Comparison of ENCODE assay signal across 40 cellular contexts in genomic region chr5:161580621-161581020, GRCh38. TPM values are rescaled to one million over a fixed set of nuclear protein-coding genes. Genes with fewer than 3 reads are reported as not detected.
"Had no signal": no experiment of that assay in that cellular context is flagged by ENCODE, and none has a peak within 500 bp of the region (broad histone marks: within the 10 kb centered on the region; RNA-seq: fewer than 3 reads in every experiment).

No MANE protein-coding gene starts in this region.

- H3K9me3 ChIP-seq: adrenal gland, ascending aorta had no signal

- H3K27me3 Mint-ChIP-seq: activated CD4-positive, alpha-beta memory T cell treated with anti-CD3 and anti-CD28 coated beads, Interleukin-2, amount 10 ng/mL, durations not matched to agents 7 days and 5 days; activated CD4-positive, alpha-beta T cell treated with anti-CD3 and anti-CD28 coated beads for 36 hours; activated CD4-positive, alpha-beta T cell treated with anti-CD3 and anti-CD28 coated beads, Interleukin-2, amount 10 ng/mL, durations not matched to agents 7 days and 5 days; activated naive CD8-positive, alpha-beta T cell treated with anti-CD3 and anti-CD28 coated beads for 36 hours; activated T-helper 17 cell treated with anti-CD3 and anti-CD28 coated beads, Interleukin-2, amount 50 U/mL, for 72 hours; brain; central memory CD8-positive, alpha-beta T cell had no signal

- H3K4me1 ChIP-seq: adrenal gland, ascending aorta had no signal

- H3K36me3 Mint-ChIP-seq: activated naive CD4-positive, alpha-beta T cell treated with anti-CD3 and anti-CD28 coated beads, Interleukin-2, amount 50 U/mL, for 72 hours; activated naive CD8-positive, alpha-beta T cell treated with anti-CD3 and anti-CD28 coated beads for 36 hours; brain; WTC11 had no signal

- H3K36me3 ChIP-seq: adrenal gland, ascending aorta, cardiac muscle cell, WERI-Rb-1 had no signal

- H3K27ac Mint-ChIP-seq: activated CD4-positive, alpha-beta memory T cell treated with anti-CD3 and anti-CD28 coated beads, Interleukin-2, amount 10 ng/mL, durations not matched to agents 7 days and 5 days; activated CD4-positive, alpha-beta T cell treated with anti-CD3 and anti-CD28 coated beads for 36 hours; activated CD4-positive, alpha-beta T cell treated with anti-CD3 and anti-CD28 coated beads, Interleukin-2, amount 10 ng/mL, durations not matched to agents 7 days and 5 days; activated naive CD4-positive, alpha-beta T cell treated with anti-CD3 and anti-CD28 coated beads for 36 hours; activated naive CD4-positive, alpha-beta T cell treated with anti-CD3 and anti-CD28 coated beads, Interleukin-2, amount 50 U/mL, for 72 hours; activated naive CD8-positive, alpha-beta T cell treated with anti-CD3 and anti-CD28 coated beads for 36 hours; activated T-cell treated with anti-CD3 and anti-CD28 coated beads, Interleukin-2, amount 50 U/mL, for 72 hours; activated T-helper 1 cell treated with anti-CD3 and anti-CD28 coated beads, Interleukin-12 subunit alpha, Interleukin-12 subunit beta, Interleukin-2, Interleukin-4 antibody, amounts not matched to agents 30 ng/mL and 10 ng/mL and 1 ng/mL, durations not matched to agents 14 hours and 24 hours and 36 hours; activated T-helper 17 cell treated with anti-CD3 and anti-CD28 coated beads, Interleukin-2, amount 50 U/mL, for 72 hours; brain; T-helper 1 cell treated with Interleukin-12 subunit alpha and Interleukin-12 subunit beta and Interleukin-4 antibody, amounts not matched to agents 30 μg/mL and 1 μg/mL, for 36 hours; T-helper 2 cell treated with Interferon-gamma antibody and Interleukin-4, amounts not matched to agents 5 μg/mL and 100 μg/mL, for 36 hours; WTC11 had no signal

- H3K4me3 ChIP-seq: adrenal gland, ascending aorta, cardiac muscle cell had no signal

- ATAC-seq: activated CD4-positive, alpha-beta T cell treated with anti-CD3 and anti-CD28 coated beads for 36 hours; activated CD4-positive, CD25-positive, alpha-beta regulatory T cell treated with anti-CD3 and anti-CD28 coated beads, Interleukin-2, amount 50 U/mL, for 24 hours; activated naive CD4-positive, alpha-beta T cell treated with anti-CD3 and anti-CD28 coated beads, Interleukin-2, amount 50 U/mL, for 72 hours; activated T-cell treated with anti-CD3 and anti-CD28 coated beads, Interleukin-2, amount 50 U/mL, for 4 hours; activated T-cell treated with anti-CD3 and anti-CD28 coated beads, Interleukin-2, amount 50 U/mL, for 72 hours; activated T-helper 17 cell treated with anti-CD3 and anti-CD28 coated beads, Interleukin-2, amount 50 U/mL, for 72 hours; WTC11 had no signal

- H3K27ac ChIP-seq: adrenal gland, ascending aorta, cardiac muscle cell, WERI-Rb-1 had no signal

- FAIRE-seq: bronchial epithelial cell, TTC549 had no signal

- H3K4me3 Mint-ChIP-seq: activated CD4-positive, alpha-beta memory T cell treated with anti-CD3 and anti-CD28 coated beads, Interleukin-2, amount 10 ng/mL, durations not matched to agents 7 days and 5 days; activated CD4-positive, alpha-beta T cell treated with anti-CD3 and anti-CD28 coated beads for 36 hours; activated CD4-positive, alpha-beta T cell treated with anti-CD3 and anti-CD28 coated beads, Interleukin-2, amount 10 ng/mL, durations not matched to agents 7 days and 5 days; activated naive CD4-positive, alpha-beta T cell treated with anti-CD3 and anti-CD28 coated beads for 36 hours; activated naive CD8-positive, alpha-beta T cell treated with anti-CD3 and anti-CD28 coated beads for 36 hours; activated T-cell treated with anti-CD3 and anti-CD28 coated beads, Interleukin-2, amount 50 U/mL, for 4 hours; activated T-cell treated with anti-CD3 and anti-CD28 coated beads, Interleukin-2, amount 50 U/mL, for 72 hours; activated T-helper 1 cell treated with anti-CD3 and anti-CD28 coated beads, Interleukin-12 subunit alpha, Interleukin-12 subunit beta, Interleukin-2, Interleukin-4 antibody, amounts not matched to agents 30 ng/mL and 10 ng/mL and 1 ng/mL, durations not matched to agents 14 hours and 24 hours and 36 hours; activated T-helper 17 cell treated with anti-CD3 and anti-CD28 coated beads, Interleukin-2, amount 50 U/mL, for 72 hours; brain; central memory CD8-positive, alpha-beta T cell; T-helper 1 cell treated with Interleukin-12 subunit alpha and Interleukin-12 subunit beta and Interleukin-4 antibody, amounts not matched to agents 30 μg/mL and 1 μg/mL, for 36 hours; T-helper 2 cell treated with Interferon-gamma antibody and Interleukin-4, amounts not matched to agents 5 μg/mL and 100 μg/mL, for 36 hours; WTC11 had no signal

- H3K4me1 Mint-ChIP-seq: activated CD4-positive, alpha-beta memory T cell treated with anti-CD3 and anti-CD28 coated beads, Interleukin-2, amount 10 ng/mL, durations not matched to agents 7 days and 5 days; activated CD4-positive, alpha-beta T cell treated with anti-CD3 and anti-CD28 coated beads for 36 hours; activated CD4-positive, alpha-beta T cell treated with anti-CD3 and anti-CD28 coated beads, Interleukin-2, amount 10 ng/mL, durations not matched to agents 7 days and 5 days; activated naive CD8-positive, alpha-beta T cell treated with anti-CD3 and anti-CD28 coated beads for 36 hours; activated T-helper 17 cell treated with anti-CD3 and anti-CD28 coated beads, Interleukin-2, amount 50 U/mL, for 72 hours; brain; central memory CD8-positive, alpha-beta T cell; WTC11 had no signal

- DNase-seq: activated CD4-positive, alpha-beta memory T cell treated with anti-CD3 and anti-CD28 coated beads, Interleukin-2, amount 10 ng/mL, durations not matched to agents 7 days and 5 days; activated CD4-positive, alpha-beta T cell treated with anti-CD3 and anti-CD28 coated beads for 1 hour; activated CD4-positive, alpha-beta T cell treated with anti-CD3 and anti-CD28 coated beads for 36 hours; activated CD4-positive, alpha-beta T cell treated with anti-CD3 and anti-CD28 coated beads for 48 hours; activated CD4-positive, alpha-beta T cell treated with anti-CD3 and anti-CD28 coated beads, Interleukin-2, amount 10 ng/mL, durations not matched to agents 7 days and 5 days; activated CD4-positive, alpha-beta T cell treated with anti-CD3 and anti-CD28 coated beads, Interleukin-2, amount 50 U/mL, for 48 hours; activated CD4-positive, CD25-positive, alpha-beta regulatory T cell; activated CD8-positive, alpha-beta memory T cell treated with anti-CD3 and anti-CD28 coated beads, Interleukin-2, amount 50 U/mL, for 4 hours; activated effector memory CD4-positive, alpha-beta T cell treated with anti-CD3 and anti-CD28 coated beads, Interleukin-2, amount 50 U/mL, for 16 hours; activated gamma-delta T cell treated with Interleukin-2 at 50 U/mL for 16 hours; activated naive CD4-positive, alpha-beta T cell; activated naive CD4-positive, alpha-beta T cell treated with anti-CD3 and anti-CD28 coated beads for 36 hours; activated naive CD4-positive, alpha-beta T cell treated with anti-CD3 and anti-CD28 coated beads, Interleukin-2, amount 50 U/mL, for 16 hours; activated naive CD8-positive, alpha-beta T cell treated with anti-CD3 and anti-CD28 coated beads for 36 hours; activated T-cell treated with anti-CD3 and anti-CD28 coated beads for 4 hours; activated T-cell treated with anti-CD3 and anti-CD28 coated beads, Interleukin-2, amount 50 U/mL, for 1 hour; activated T-cell treated with anti-CD3 and anti-CD28 coated beads, Interleukin-2, amount 50 U/mL, for 4 hours; activated T-cell treated with anti-CD3 and anti-CD28 coated beads, Interleukin-2, amount 50 U/mL, for 72 hours; adrenal gland; amniotic stem cell; cerebellar nuclear complex; T-helper 1 cell; T-helper 2 cell; T-helper 9 cell; WERI-Rb-1 had no signal

- H3K9me3 Mint-ChIP-seq: activated CD4-positive, alpha-beta memory T cell treated with anti-CD3 and anti-CD28 coated beads, Interleukin-2, amount 10 ng/mL, durations not matched to agents 7 days and 5 days; activated CD4-positive, alpha-beta T cell treated with anti-CD3 and anti-CD28 coated beads, Interleukin-2, amount 10 ng/mL, durations not matched to agents 7 days and 5 days; activated naive CD4-positive, alpha-beta T cell treated with anti-CD3 and anti-CD28 coated beads for 36 hours; activated T-helper 1 cell treated with anti-CD3 and anti-CD28 coated beads, Interleukin-12 subunit alpha, Interleukin-12 subunit beta, Interleukin-2, Interleukin-4 antibody, amounts not matched to agents 30 ng/mL and 10 ng/mL and 1 ng/mL, durations not matched to agents 14 hours and 24 hours and 36 hours; brain had no signal

RNA-seq across cellular contexts. Expression of gene GABRB2, which starts 34.1 kb away (rescaled TPM):
- total RNA-seq: activated CD4-positive, alpha-beta memory T cell treated with anti-CD3 and anti-CD28 coated beads, Interleukin-2, amount 10 ng/mL, durations not matched to agents 7 days and 5 days; activated CD4-positive, alpha-beta T cell treated with anti-CD3 and anti-CD28 coated beads for 36 hours; activated CD4-positive, alpha-beta T cell treated with anti-CD3 and anti-CD28 coated beads, Interleukin-2, amount 10 ng/mL, durations not matched to agents 7 days and 5 days; activated CD8-positive, alpha-beta memory T cell treated with anti-CD3 and anti-CD28 coated beads for 36 hours; activated naive CD4-positive, alpha-beta T cell treated with anti-CD3 and anti-CD28 coated beads for 36 hours; activated naive CD4-positive, alpha-beta T cell treated with anti-CD3 and anti-CD28 coated beads, Interleukin-2, amount 50 U/mL, for 72 hours; activated naive CD8-positive, alpha-beta T cell treated with anti-CD3 and anti-CD28 coated beads for 36 hours; activated T-cell treated with anti-CD3 and anti-CD28 coated beads, Interleukin-2, amount 50 U/mL, for 4 hours; activated T-cell treated with anti-CD3 and anti-CD28 coated beads, Interleukin-2, amount 50 U/mL, for 72 hours; activated T-helper 1 cell treated with anti-CD3 and anti-CD28 coated beads, Interleukin-12 subunit alpha, Interleukin-12 subunit beta, Interleukin-2, Interleukin-4 antibody, amounts not matched to agents 30 ng/mL and 10 ng/mL and 1 ng/mL, durations not matched to agents 14 hours and 24 hours and 36 hours; activated T-helper 17 cell treated with anti-CD3 and anti-CD28 coated beads, Interleukin-2, amount 50 U/mL, for 72 hours; bronchial epithelial cell; chondrocyte had no signal
